1 cellular context compared by ENCODE assay signal in the genomic region with DNA sequence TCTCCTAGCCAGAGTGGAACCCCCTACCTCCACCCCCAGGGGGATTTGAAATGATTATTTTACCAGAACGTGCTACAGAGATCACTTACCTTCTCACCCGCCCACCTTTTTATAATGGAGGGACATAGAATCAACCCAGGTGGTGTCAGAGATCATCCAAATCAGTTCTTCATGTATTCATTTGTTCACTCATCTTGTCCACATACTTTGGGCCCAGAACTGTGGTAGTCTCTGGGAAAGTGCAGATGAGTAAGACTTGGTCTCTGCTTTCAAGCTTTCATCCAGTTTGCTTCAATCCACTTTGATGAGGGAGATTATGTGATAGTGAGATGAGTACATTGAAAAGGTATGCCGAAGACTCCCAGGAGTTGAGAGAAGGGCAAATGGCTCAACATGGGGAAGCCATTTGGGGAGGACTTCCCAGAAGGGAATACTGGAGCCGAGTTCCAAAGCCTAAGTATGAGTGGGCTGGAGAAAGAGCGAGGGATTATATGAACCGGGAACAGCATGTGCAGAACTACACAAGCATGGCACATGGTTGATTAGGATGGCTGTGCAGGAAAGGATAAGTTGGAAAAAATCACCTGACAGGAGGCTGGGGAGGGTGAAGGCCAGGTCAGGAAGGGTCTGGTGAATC.
TF ChIP-seq lines count a peak whose summit lies in the region.

No MANE protein-coding gene starts in this region.

TF ChIP-seq in GM12878, 131 proteins besides CTCF, POLR2A, EP300 and RAD21:
- TF ChIP-seq KAT2A (conservative IDR thresholded peaks at IDR 0.05; ENCODE audit: control insufficient read depth, low read depth, low read length) (no peak), ZNF24 (IDR thresholded peaks at IDR 0.05) (0 out of 2 replicates have a peak, but pooled peaks have one; percentile 34)
